Comparison of ENCODE assay signal across 8 cellular contexts in the genomic region with DNA sequence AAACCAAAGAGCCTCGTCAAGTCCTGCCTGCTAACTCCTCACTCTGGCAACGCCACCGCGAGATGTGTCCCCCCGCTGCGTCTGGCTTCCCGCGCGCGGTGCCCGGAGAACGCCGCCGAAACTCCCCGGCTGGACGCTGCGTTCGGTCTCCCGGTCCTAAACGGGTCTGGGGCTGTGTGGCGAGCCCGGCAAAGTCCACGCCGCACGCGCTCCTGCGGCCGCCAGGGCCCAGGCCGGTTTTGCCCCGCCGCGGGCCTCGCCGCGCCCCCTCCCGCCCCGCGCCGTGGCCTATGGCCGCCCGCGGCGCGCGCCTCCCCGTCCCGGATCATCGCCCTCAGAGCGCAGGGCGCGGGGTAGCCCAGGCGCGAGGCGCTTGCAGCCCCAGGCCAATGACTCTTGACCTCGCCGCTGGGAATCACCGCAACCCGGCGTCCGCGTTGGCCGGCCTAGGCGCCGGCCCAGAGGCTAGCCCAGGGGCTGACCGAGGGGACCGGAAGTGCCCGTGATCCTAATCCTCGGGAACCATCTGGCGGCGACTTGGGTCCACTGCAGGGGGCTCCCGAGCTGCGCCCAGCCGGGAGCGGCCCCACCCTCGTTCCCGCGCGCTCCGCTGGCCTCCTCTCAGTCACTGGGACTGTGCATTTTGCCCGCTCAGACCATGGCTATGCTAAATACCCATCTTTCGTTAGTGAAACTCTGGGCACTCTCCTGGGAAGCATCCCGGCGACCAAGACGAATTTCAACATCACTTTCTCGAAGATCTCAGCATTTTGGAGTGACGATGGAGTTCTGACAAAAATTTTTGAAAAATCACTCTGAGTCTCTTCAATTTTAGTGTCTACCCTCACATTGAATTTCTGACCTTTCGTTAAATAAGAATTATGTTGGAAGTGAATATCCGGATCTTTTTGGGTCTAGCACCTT. TPM values are rescaled to one million over a fixed set of nuclear protein-coding genes. Genes with fewer than 3 reads are reported as not detected.
A peak's percentile ranks its signal among the peaks of the same experiment; 100 is the strongest.
DNase-seq lines count a peak whose midpoint lies in the region; ATAC-seq, FAIRE-seq and TF ChIP-seq lines count a peak whose summit lies in the region.

TSS of gene AADAT (minus strand) at position 214 of the 924 bp plus-strand sequence. CDS start 266 bp downstream, outside the sequence.

- TF ChIP-seq EP300 in K562 (IDR thresholded peaks at IDR 0.05; ENCODE audit: low read length): no peak

- H3K27ac ChIP-seq in CD8-positive, alpha-beta memory T cell (ENCODE audit: low read depth, low read length): no peak within 1 kb of the TSS
- no peak within 1 kb of the TSS for H3K27ac ChIP-seq in K562 (ENCODE audit: extremely low read depth, low read depth, low read length)
- H3K27ac ChIP-seq in prostate gland: peak within 1 kb of the TSS; percentile 68 to 80

- H3K27me3 Mint-ChIP-seq in CD8-positive, alpha-beta memory T cell: peaks cover 16 to 51% of the 10 kb centered on the region in 2 donors

- no peak for FAIRE-seq in K562 (lab: Jason Lieb, UNC)

- in situ Hi-C loops in K562 (cut with MboI): no loop called here

- 0 out of 4 replicates have a peak, but pooled peaks of 1 of the 2 experiments have one; percentile 20 for TF ChIP-seq RAD21 in K562 (CRISPR knock-in tag; conservative IDR thresholded peaks at IDR 0.05 in 1 of 2, IDR thresholded peaks at IDR 0.05 in 1 of 2)

- no peaks in the 10 kb centered on the region for H4K20me1 ChIP-seq in K562 (replicated peaks; ENCODE audit: control insufficient read depth, insufficient read depth, low read length)

- H3K27ac Mint-ChIP-seq in CD8-positive, alpha-beta memory T cell: no peak within 1 kb of the TSS

- no peaks in the 10 kb centered on the region for H3K9me3 Mint-ChIP-seq in CD8-positive, alpha-beta memory T cell

- peak; percentile 68 for ATAC-seq in GM19035 (IDR thresholded peaks at IDR 0.05; ENCODE audit: unreplicated experiment)
- ATAC-seq in HG03442 (IDR thresholded peaks at IDR 0.05; ENCODE audit: unreplicated experiment): peak; percentile 89
- ATAC-seq in K562: peak; percentile 96

- peak within 1 kb of the TSS in 6 of 7 donors; percentile 26 to 79 (median 42) for H3K4me3 Mint-ChIP-seq in CD8-positive, alpha-beta memory T cell

- H3K27me3 ChIP-seq in CD8-positive, alpha-beta memory T cell (ENCODE audit: insufficient read depth, low read length, poor library complexity, severe bottlenecking): no peaks in the 10 kb centered on the region
- H3K27me3 ChIP-seq in K562 (ENCODE audit: control insufficient read depth in 2 of 2, insufficient read depth in 2 of 2, low read length in 2 of 2): no peaks in the 10 kb centered on the region; a peak in 1 of 5 replicates
- H3K27me3 ChIP-seq in prostate gland (replicated peaks; ENCODE audit: insufficient read depth): no peaks in the 10 kb centered on the region

- CTCF ChIA-PET in CD8-positive, alpha-beta memory T cell (lab: Charles Lee): no interaction called here
- CTCF ChIA-PET in K562 (lab: Yijun Ruan, JAX; ENCODE audit: low intra/inter-chr PET ratio): interaction anchor here (0.5 to 0.7 kb wide), 2 partner anchors 186 to 280 kb away, joined by 3 read pairs; no protein-coding TSS in a partner anchor

- TF ChIP-seq CTCF in K562 (IDR thresholded peaks at IDR 0.05 in 2 of 3, conservative IDR thresholded peaks at IDR 0.05 in 1 of 3; ENCODE audit: insufficient read depth in 2 of 3, low read depth in 1 of 3, low read length in 3 of 3): peak; percentile 22 to 40 (median 24); a peak in 3 of 6 replicates
- TF ChIP-seq CTCF in prostate gland (IDR thresholded peaks at IDR 0.05): peak; percentile 40 to 84 (median 80)

- no peaks in the 10 kb centered on the region for H3K79me2 ChIP-seq in K562 (ENCODE audit: control insufficient read depth, insufficient read depth, low read length)

- no peak for DNase-seq in CD8-positive, alpha-beta memory T cell
- DNase-seq in NCI-H82 treated with DMSO at 0.1 percent for 48 hours (lab: John Stamatoyannopoulos, UW; ENCODE audit: unreplicated experiment) (peak; percentile 40), K562 (ENCODE audit: extremely low read depth in 1 of 4, low spot score in 3 of 4) (peak; percentile 33 to 42 (median 42)), hypothalamus (lab: John Stamatoyannopoulos, UW) (peak; percentile 7 to 87 (median 66)), prostate gland (ENCODE audit: low spot score) (peak; percentile 78)
- DNase-seq in effector CD4-positive, alpha-beta T cell: no peak

- H3K36me3 ChIP-seq in CD8-positive, alpha-beta memory T cell (ENCODE audit: insufficient read depth, low read length): no peaks in the 10 kb centered on the region
- H3K36me3 ChIP-seq in K562 (ENCODE audit: control insufficient read depth, insufficient read depth, low read length) (no peaks in the 10 kb centered on the region), prostate gland (no peaks in the 10 kb centered on the region)

- 20% methylated on average over 30 of the region's 88 CpGs for WGBS in K562 (ENCODE audit: insufficient coverage, low coverage, missing lambda C conversion rate)
- 2% methylated on average over 47 of the region's 88 CpGs for WGBS in prostate gland

- POLR2A ChIA-PET in CD8-positive, alpha-beta memory T cell (lab: Charles Lee): no interaction called here
- POLR2A ChIA-PET in K562 (lab: Yijun Ruan, JAX): no interaction called here

- H3K9me1 ChIP-seq in K562 (ENCODE audit: control insufficient read depth, insufficient read depth, low read length): no peaks in the 10 kb centered on the region

- H2AFZ ChIP-seq in K562 (ENCODE audit: low read depth, low read length): no peak within 1 kb of the TSS

- H3K4me1 Mint-ChIP-seq in CD8-positive, alpha-beta memory T cell: peaks cover 5 to 9% (median 5%) of the 10 kb centered on the region in 3 donors

- no peak within 1 kb of the TSS for H3K9ac ChIP-seq in K562 (ENCODE audit: insufficient read depth in 1 of 2, low read depth in 2 of 2, low read length in 2 of 2)

- H3K4me3 ChIP-seq in CD8-positive, alpha-beta memory T cell (ENCODE audit: low read length): no peak within 1 kb of the TSS
- H3K4me3 ChIP-seq in K562 (no peak within 1 kb of the TSS), prostate gland (peak within 1 kb of the TSS; percentile 55 to 59)

- H3K4me2 ChIP-seq in K562 (ENCODE audit: insufficient read depth, low read length): no peak within 1 kb of the TSS

- TF ChIP-seq POLR2A in K562 (conservative IDR thresholded peaks at IDR 0.05) (no peak), prostate gland (IDR thresholded peaks at IDR 0.05) (no peak)

- no peaks in the 10 kb centered on the region for H3K4me1 ChIP-seq in CD8-positive, alpha-beta memory T cell (ENCODE audit: insufficient read depth, low read length)
- H3K4me1 ChIP-seq in K562 (replicated peaks in 1 of 2; ENCODE audit: control insufficient read depth in 2 of 2, insufficient read depth in 2 of 2, low read length in 2 of 2) (peaks cover 0 to 7% of the 10 kb centered on the region in 2 experiments; a peak in 1 of 5 replicates), prostate gland (replicated peaks) (no peaks in the 10 kb centered on the region)

- no peaks in the 10 kb centered on the region for H3K36me3 Mint-ChIP-seq in CD8-positive, alpha-beta memory T cell

- no peaks in the 10 kb centered on the region for H3K9me3 ChIP-seq in CD8-positive, alpha-beta memory T cell (ENCODE audit: low read length)
- H3K9me3 ChIP-seq in K562 (replicated peaks; ENCODE audit: control insufficient read depth, insufficient read depth, low read depth, low read length): no peaks in the 10 kb centered on the region
- H3K9me3 ChIP-seq in prostate gland: no peaks in the 10 kb centered on the region

- no TSS peak for BruUV-seq in K562 (replicated peaks; lab: Mats Ljungman, UMichigan)

- intact Hi-C loops in K562 (cut with micrococcal nuclease) (no loop called here), prostate gland (cut with DNase I) (no loop called here)

TF ChIP-seq in K562, 482 proteins besides CTCF, POLR2A, EP300 and RAD21 (continues in another document):
- 0 out of 2 replicates have a peak, but pooled peaks have one; percentile 16 for TF ChIP-seq GABPA (tag; conservative IDR thresholded peaks at IDR 0.05; ENCODE audit: low read depth)

RNA-seq across cellular contexts. Expression of gene AADAT, which starts in this region (rescaled TPM):
- total RNA-seq in CD8-positive, alpha-beta memory T cell: not detected
- not detected for polyA plus RNA-seq in CD8-positive, alpha-beta memory T cell
- total RNA-seq in K562 (2011; cell fraction: chromatin; rRNA removed; ENCODE audit: low replicate concordance): 0.65 TPM in 1 of 2 replicates, not detected in the other
- total RNA-seq in K562 (2011; cell fraction: nucleolus; rRNA removed): not detected in 2 replicates
- not detected in 2 replicates for total RNA-seq in K562 (2011; cell fraction: nucleoplasm; rRNA removed)
- total RNA-seq in K562 (2014; rRNA removed): not detected in 2 replicates
- total RNA-seq in K562 (2014; rRNA removed; fragmentation: Illumina TruSeq; extraction: Trizol): not detected in 2 replicates
- not detected in 2 replicates for total RNA-seq in K562 (2015; rRNA removed; fragmentation: Illumina TruSeq; extraction: Trizol)
- 0.11 TPM in 1 of 2 replicates, not detected in the other for total RNA-seq in K562 (2021)
- polyA plus RNA-seq in K562 (2011; rRNA removed): 0.07 TPM in 1 of 2 replicates, not detected in the other
- not detected in 2 replicates for polyA plus RNA-seq in K562 (2011; cell fraction: cytosol; rRNA removed)
- not detected in 2 replicates for polyA plus RNA-seq in K562 (2011; cell fraction: nucleus; rRNA removed)
- polyA plus RNA-seq in K562 (2012): 0.04 and 0.06 TPM in 2 replicates
- polyA plus RNA-seq in K562 (2014; fragmentation: Illumina TruSeq; extraction: Trizol): not detected in 2 replicates
- under 1 TPM in 1 of 2 experiments, not detected in 1; 0.06 TPM for polyA plus RNA-seq in K562 (2014; fragmentation: Nextera tagmentation; extraction: Ambion mirVana)
- polyA plus RNA-seq in K562 (2014; rRNA removed): 0.05 TPM in 1 of 2 replicates, not detected in the other
- not detected in 2 replicates for polyA minus RNA-seq in K562 (2011; rRNA and poly(A)+ RNA removed)
- polyA minus RNA-seq in K562 (2011; cell fraction: cytosol; rRNA and poly(A)+ RNA removed): not detected in 2 replicates
- polyA minus RNA-seq in K562 (2011; cell fraction: nucleus; rRNA and poly(A)+ RNA removed): not detected in 2 replicates
- total RNA-seq in prostate gland: 10 to 100 TPM; 16.2 to 31.2 TPM

Comparison
In these comparisons a context has a peak if more than half of its experiments do, and no peak if none do; other contexts are left out.
1. RNA of gene AADAT (total RNA-seq): 16.2 to 31.2 TPM in prostate gland; not detected in CD8-positive, alpha-beta memory T cell and 0.11 to 0.65 TPM in K562; every median in the first group is over 10 times any median in the second.
2. Peak in DNase-seq and ATAC-seq in K562; RNA of the gene not detected or under 1 TPM.
3. DNase-seq: peak in NCI-H82 treated with DMSO at 0.1 percent for 48 hours (single experiment), hypothalamus (51 of 51) and prostate gland (single experiment); none in CD8-positive, alpha-beta memory T cell (0 of 5) and effector CD4-positive, alpha-beta T cell (single experiment).
4. H3K27ac ChIP-seq: peak in prostate gland (2 of 2); none in CD8-positive, alpha-beta memory T cell (single experiment) and K562 (single experiment).
5. H3K4me3 ChIP-seq: peak in prostate gland (2 of 2); none in CD8-positive, alpha-beta memory T cell (single experiment) and K562 (single experiment).
6. Peak in every context shown above with its lines, with median percentiles within 50 percentile points of each other: ATAC-seq.